ENCODE assay signal across 24 cellular contexts in the genomic region with DNA sequence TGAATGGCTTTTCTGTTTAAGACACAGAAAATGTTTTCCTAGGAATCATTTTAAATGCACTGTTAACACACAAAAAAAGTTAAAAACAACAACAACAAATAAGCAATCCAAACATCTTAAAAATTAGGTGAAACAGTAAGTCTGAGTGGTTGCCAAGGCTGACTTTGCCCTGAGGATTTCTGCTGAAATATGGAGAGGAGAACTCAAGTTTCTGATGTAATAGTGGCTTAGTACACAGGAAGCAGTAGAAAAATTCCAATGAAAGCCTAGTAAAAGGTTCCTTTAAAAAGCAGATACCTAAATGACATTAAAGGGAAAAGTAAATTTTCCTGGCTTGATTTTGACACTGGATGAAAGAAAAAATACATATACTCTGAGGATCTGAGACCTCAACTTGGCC.
"Had no signal": no experiment of that assay in that cellular context is flagged by ENCODE, and none has a peak within 500 bp of the region (broad histone marks: within the 10 kb centered on the region; RNA-seq: fewer than 3 reads in every experiment).

No MANE protein-coding gene starts in this region.

- H3K27ac ChIP-seq: ascending aorta had no signal

- H3K4me3 ChIP-seq: ascending aorta, MG63 had no signal

- H3K36me3 ChIP-seq: ascending aorta, MG63 had no signal

- H3K9me3 ChIP-seq: ascending aorta, MG63 had no signal

- ATAC-seq: activated CD4-positive, CD25-positive, alpha-beta regulatory T cell treated with anti-CD3 and anti-CD28 coated beads, Interleukin-2, amount 50 U/mL, for 24 hours; activated CD8-positive, alpha-beta T cell treated with anti-CD3 and anti-CD28 coated beads for 36 hours; activated T-cell treated with anti-CD3 and anti-CD28 coated beads, Interleukin-2, amount 50 U/mL, for 72 hours; Panc1; Right ventricle myocardium inferior; SK-N-SH treated with all-trans-retinoic acid at 6 μM for 48 hours had no signal

- DNase-seq: activated CD4-positive, alpha-beta T cell treated with anti-CD3 and anti-CD28 coated beads for 4 hours; activated CD8-positive, alpha-beta memory T cell treated with anti-CD3 and anti-CD28 coated beads, Interleukin-2, amount 50 U/mL, for 4 hours; activated CD8-positive, alpha-beta T cell treated with anti-CD3 and anti-CD28 coated beads for 36 hours; activated naive CD4-positive, alpha-beta T cell treated with anti-CD3 and anti-CD28 coated beads, Interleukin-2, amount 50 U/mL, for 16 hours; activated naive CD8-positive, alpha-beta T cell treated with anti-CD3 and anti-CD28 coated beads, Interleukin-2, amount 10 ng/mL, durations not matched to agents 7 days and 5 days; activated T-cell treated with anti-CD3 and anti-CD28 coated beads, Interleukin-2, amount 50 U/mL, for 72 hours; amniotic stem cell; MG63; MV-4-11; NCI-H1092 treated with DMSO at 0.1 percent for 48 hours; NCI-H1417 treated with DMSO at 0.1 percent for 48 hours; NCI-H1694 treated with DMSO at 0.1 percent for 48 hours; NCI-H2029 treated with DMSO at 0.1 percent for 48 hours; NCI-H345; NCI-H510A treated with DMSO at 0.1 percent for 48 hours; NCI-H69; NK-92 treated with Interleukin-12 subunit alpha and Interleukin-12 subunit beta, amount 100 ng/mL, for 24 hours; OCI-M1; RPMI8226 had no signal

- H3K4me1 ChIP-seq: ascending aorta had no signal

- H3K27me3 ChIP-seq: ascending aorta, MG63 had no signal
